ENCODE assay signal across 2 cellular contexts in the genomic region with DNA sequence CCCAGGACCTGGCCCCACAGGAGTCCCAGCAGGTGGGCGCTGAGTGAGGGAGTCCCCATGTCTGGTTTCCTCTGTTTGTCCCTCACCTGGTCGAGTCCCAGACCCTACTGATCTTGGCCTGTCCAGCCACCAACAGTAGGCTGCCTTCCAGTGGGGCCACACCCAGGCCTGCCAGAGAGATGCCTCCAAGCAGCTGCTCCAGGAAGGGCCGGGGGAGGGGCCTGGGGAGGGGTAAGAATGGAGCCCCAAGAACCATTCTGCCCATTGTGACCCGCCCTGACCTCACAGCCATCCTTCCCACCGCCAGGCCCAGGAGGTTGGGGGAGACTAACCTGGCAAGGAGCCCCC.
TF ChIP-seq lines count a peak whose summit lies in the region.

No MANE protein-coding gene starts in this region.

TF ChIP-seq in HCT116, 20 proteins besides CTCF, POLR2A, EP300 and RAD21:
- TF ChIP-seq, protein P1, sequence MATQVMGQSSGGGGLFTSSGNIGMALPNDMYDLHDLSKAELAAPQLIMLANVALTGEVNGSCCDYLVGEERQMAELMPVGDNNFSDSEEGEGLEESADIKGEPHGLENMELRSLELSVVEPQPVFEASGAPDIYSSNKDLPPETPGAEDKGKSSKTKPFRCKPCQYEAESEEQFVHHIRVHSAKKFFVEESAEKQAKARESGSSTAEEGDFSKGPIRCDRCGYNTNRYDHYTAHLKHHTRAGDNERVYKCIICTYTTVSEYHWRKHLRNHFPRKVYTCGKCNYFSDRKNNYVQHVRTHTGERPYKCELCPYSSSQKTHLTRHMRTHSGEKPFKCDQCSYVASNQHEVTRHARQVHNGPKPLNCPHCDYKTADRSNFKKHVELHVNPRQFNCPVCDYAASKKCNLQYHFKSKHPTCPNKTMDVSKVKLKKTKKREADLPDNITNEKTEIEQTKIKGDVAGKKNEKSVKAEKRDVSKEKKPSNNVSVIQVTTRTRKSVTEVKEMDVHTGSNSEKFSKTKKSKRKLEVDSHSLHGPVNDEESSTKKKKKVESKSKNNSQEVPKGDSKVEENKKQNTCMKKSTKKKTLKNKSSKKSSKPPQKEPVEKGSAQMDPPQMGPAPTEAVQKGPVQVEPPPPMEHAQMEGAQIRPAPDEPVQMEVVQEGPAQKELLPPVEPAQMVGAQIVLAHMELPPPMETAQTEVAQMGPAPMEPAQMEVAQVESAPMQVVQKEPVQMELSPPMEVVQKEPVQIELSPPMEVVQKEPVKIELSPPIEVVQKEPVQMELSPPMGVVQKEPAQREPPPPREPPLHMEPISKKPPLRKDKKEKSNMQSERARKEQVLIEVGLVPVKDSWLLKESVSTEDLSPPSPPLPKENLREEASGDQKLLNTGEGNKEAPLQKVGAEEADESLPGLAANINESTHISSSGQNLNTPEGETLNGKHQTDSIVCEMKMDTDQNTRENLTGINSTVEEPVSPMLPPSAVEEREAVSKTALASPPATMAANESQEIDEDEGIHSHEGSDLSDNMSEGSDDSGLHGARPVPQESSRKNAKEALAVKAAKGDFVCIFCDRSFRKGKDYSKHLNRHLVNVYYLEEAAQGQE (IDR thresholded peaks at IDR 0.05; ENCODE audit: low read depth): no peak
- TF ChIP-seq POLR2AphosphoS5 (IDR thresholded peaks at IDR 0.05; ENCODE audit: low read depth, low read length): peak; percentile 49; the same call in 1 of the 2 replicates
- no peak for TF ChIP-seq CEBPB (IDR thresholded peaks at IDR 0.05; ENCODE audit: low read depth)
- TF ChIP-seq SRF (IDR thresholded peaks at IDR 0.05; ENCODE audit: low read depth): no peak
- no peak for TF ChIP-seq EZH2phosphoT487 (IDR thresholded peaks at IDR 0.05; ENCODE audit: borderline replicate concordance)
- no peak for TF ChIP-seq ELF1 (IDR thresholded peaks at IDR 0.05; ENCODE audit: borderline replicate concordance, low read depth)
- no peak for TF ChIP-seq YY1 (IDR thresholded peaks at IDR 0.05; ENCODE audit: extremely low read depth, insufficient replicate concordance, low read depth, low read length)
- TF ChIP-seq CBX3 (IDR thresholded peaks at IDR 0.05; ENCODE audit: low read depth): no peak

TF ChIP-seq in HEK293T, 16 proteins besides CTCF, POLR2A, EP300 and RAD21 (continued from another document):
- no peak for TF ChIP-seq FOXM1 (IDR thresholded peaks at IDR 0.05; ENCODE audit: borderline replicate concordance)
- TF ChIP-seq TARDBP (IDR thresholded peaks at IDR 0.05): no peak
- no peak for TF ChIP-seq ARNT (IDR thresholded peaks at IDR 0.05)
TF ChIP-seq in HEK293T: peak in this region for 0.
